ENCODE assay signal across 15 cellular contexts in genomic region chr11:17407575-17407974, GRCh38. TPM values are rescaled to one million over a fixed set of nuclear protein-coding genes. Genes with fewer than 3 reads are reported as not detected.
"Had no signal": no experiment of that assay in that cellular context is flagged by ENCODE, and none has a peak within 500 bp of the region (broad histone marks: within the 10 kb centered on the region; RNA-seq: fewer than 3 reads in every experiment).

No MANE protein-coding gene starts in this region.

- H3K9me3 ChIP-seq: breast epithelium, left lung, suprapubic skin, upper lobe of right lung had no signal

- ATAC-seq: activated naive CD8-positive, alpha-beta T cell treated with anti-CD3 and anti-CD28 coated beads, Interleukin-2, amount 50 U/mL, for 24 hours; left lung; upper lobe of right lung had no signal

- H3K36me3 ChIP-seq: breast epithelium, left lung, suprapubic skin, upper lobe of right lung had no signal

- H3K4me3 ChIP-seq: breast epithelium, left lung, skin epidermis, suprapubic skin, upper lobe of right lung had no signal

- FAIRE-seq: TTC549 had no signal

- H3K27me3 ChIP-seq: breast epithelium, left lung, suprapubic skin, upper lobe of right lung had no signal

- DNase-seq: activated CD4-positive, alpha-beta T cell treated with anti-CD3 and anti-CD28 coated beads, Interleukin-2, amount 50 U/mL, for 4 hours; activated naive CD4-positive, alpha-beta T cell treated with anti-CD3 and anti-CD28 coated beads for 36 hours; activated naive CD8-positive, alpha-beta T cell treated with anti-CD3 and anti-CD28 coated beads, Interleukin-2, amount 50 U/mL, for 24 hours; activated T-cell treated with anti-CD3 and anti-CD28 coated beads for 4 hours; islet precursor cell; left lung; mammary epithelial cell; stimulated activated CD4-positive, alpha-beta T cell treated with anti-CD3 and anti-CD28 coated beads, Interleukin-4, amount 100 ng/mL, for 24 hours; stimulated activated naive CD4-positive, alpha-beta T cell treated with Interleukin-2 at 50 U/mL for 16 hours; upper lobe of right lung had no signal

- H3K27ac ChIP-seq: left lung, skin epidermis, suprapubic skin, upper lobe of right lung had no signal

RNA-seq across cellular contexts. Expression of gene KCNJ11, which starts 19.1 kb away (rescaled TPM):
- total RNA-seq: chondrocyte, mammary epithelial cell had no signal
